1 cellular context compared by ENCODE assay signal in genomic region chr4:3407930-3408792, GRCh38.
TF ChIP-seq lines count a peak whose summit lies in the region.

No MANE protein-coding gene starts in this region.

TF ChIP-seq in HepG2, 621 proteins besides CTCF, POLR2A, EP300 and RAD21 (continued from another document and continues in another):
- TF ChIP-seq TFE3 (CRISPR knock-in tag; IDR thresholded peaks at IDR 0.05) (peak; percentile 93), ZNF256 (CRISPR knock-in tag; conservative IDR thresholded peaks at IDR 0.05) (0 out of 2 replicates have a peak, but pooled peaks have one; percentile 24), ZBTB20 (CRISPR knock-in tag; IDR thresholded peaks at IDR 0.05; ENCODE audit: borderline replicate concordance, low read depth) (0 out of 2 replicates have a peak, but pooled peaks have one; percentile 23), FOXC1 (CRISPR knock-in tag; IDR thresholded peaks at IDR 0.05; ENCODE audit: borderline replicate concordance) (no peak), IKZF1 (IDR thresholded peaks at IDR 0.05) (no peak), GMEB1 (CRISPR knock-in tag; IDR thresholded peaks at IDR 0.05; ENCODE audit: borderline replicate concordance) (peak; percentile 40; the same call in 1 of the 2 replicates), NFE2L2 (IDR thresholded peaks at IDR 0.05; ENCODE audit: low read length) (peak; percentile 96), CBX5 (CRISPR knock-in tag; IDR thresholded peaks at IDR 0.05; ENCODE audit: borderline replicate concordance) (peak; percentile 46; the same call in 1 of the 2 replicates), KDM1A (CRISPR knock-in tag; IDR thresholded peaks at IDR 0.05) (no peak), ZNF207 (IDR thresholded peaks at IDR 0.05; ENCODE audit: borderline replicate concordance) (no peak), NR3C1 (CRISPR knock-in tag; IDR thresholded peaks at IDR 0.05) (no peak), HNF1B (CRISPR knock-in tag; IDR thresholded peaks at IDR 0.05) (peak; percentile 86), NR2F6 (IDR thresholded peaks at IDR 0.05) (peak; percentile 68), NR2F6 (CRISPR knock-in tag; IDR thresholded peaks at IDR 0.05) (peak; percentile 81), KLF6 (CRISPR knock-in tag; IDR thresholded peaks at IDR 0.05) (peak; percentile 61), ZBED4 (CRISPR knock-in tag; IDR thresholded peaks at IDR 0.05; ENCODE audit: borderline replicate concordance) (no peak), ZMYM3 (CRISPR knock-in tag; IDR thresholded peaks at IDR 0.05) (peak; percentile 37; the same call in 1 of the 2 replicates), ZNF547 (CRISPR knock-in tag; IDR thresholded peaks at IDR 0.05) (peak; percentile 51; the same call in 1 of the 2 replicates), REPIN1 (CRISPR knock-in tag; IDR thresholded peaks at IDR 0.05; ENCODE audit: borderline replicate concordance, low read depth) (0 out of 2 replicates have a peak, but pooled peaks have one; percentile 55), ZNF275 (CRISPR knock-in tag; IDR thresholded peaks at IDR 0.05; ENCODE audit: borderline replicate concordance) (peak; percentile 19; the same call in 1 of the 2 replicates), ZNF616 (CRISPR knock-in tag; IDR thresholded peaks at IDR 0.05; ENCODE audit: low read depth) (no peak), ZNF552 (CRISPR knock-in tag; IDR thresholded peaks at IDR 0.05; ENCODE audit: borderline replicate concordance) (peak; percentile 81; the same call in 1 of the 2 replicates), HCFC1 (IDR thresholded peaks at IDR 0.05; ENCODE audit: low read depth, low read length) (no peak), ZXDC (CRISPR knock-in tag; IDR thresholded peaks at IDR 0.05) (no peak), PRDM10 (CRISPR knock-in tag; IDR thresholded peaks at IDR 0.05; ENCODE audit: low read depth) (no peak), SIX4 (CRISPR knock-in tag; IDR thresholded peaks at IDR 0.05) (no peak), TFDP2 (CRISPR knock-in tag; IDR thresholded peaks at IDR 0.05) (peak; percentile 67), ZNF609 (CRISPR knock-in tag; IDR thresholded peaks at IDR 0.05; ENCODE audit: borderline replicate concordance) (peak; percentile 71; the same call in 1 of the 2 replicates), ZNF605 (CRISPR knock-in tag; IDR thresholded peaks at IDR 0.05) (no peak)
